ENCODE assay signal across 15 cellular contexts in genomic region chr5:119339344-119339743, GRCh38. TPM values are rescaled to one million over a fixed set of nuclear protein-coding genes. Genes with fewer than 3 reads are reported as not detected.
DNase-seq lines count a peak whose midpoint lies in the region; ATAC-seq and TF ChIP-seq lines count a peak whose summit lies in the region.
"Had no signal": no experiment of that assay in that cellular context is flagged by ENCODE, and none has a peak within 500 bp of the region (broad histone marks: within the 10 kb centered on the region; RNA-seq: fewer than 3 reads in every experiment).

No MANE protein-coding gene starts in this region.

- H3K27ac Mint-ChIP-seq in activated naive CD8-positive, alpha-beta T cell: peak overlapping the region; percentile 96
- H3K27ac Mint-ChIP-seq in stimulated activated naive B cell treated with anti-CD40 and anti-IgM and Interleukin-4, amounts not matched to agents 10 μg/mL and 1 μg/mL and 100 μg/mL, for 72 hours: peak overlapping the region; percentile 95

- no peak for DNase-seq in activated T-cell treated with anti-CD3 and anti-CD28 coated beads, Interleukin-2, amount 50 U/mL, for 4 hours
- DNase-seq in activated T-cell treated with anti-CD3 and anti-CD28 coated beads for 4 hours: no peak
- DNase-seq in NB4 (ENCODE audit: low read depth): no peak
- DNase-seq in stimulated activated naive B cell treated with anti-CD40 and anti-IgM and Interleukin-4, amounts not matched to agents 10 μg/mL and 1 μg/mL and 100 μg/mL, for 72 hours: no peak
- no peak for DNase-seq in KBM-7
- no peak for DNase-seq in amniotic stem cell (lab: John Stamatoyannopoulos, UW)
- DNase-seq: activated CD8-positive, alpha-beta memory T cell treated with anti-CD3 and anti-CD28 coated beads for 24 hours; esophagus squamous epithelium; glutamatergic neuron; NCI-H2029 treated with DMSO at 0.1 percent for 48 hours; NCI-H524 had no signal

- peak overlapping the region; percentile 62 for H3K4me3 Mint-ChIP-seq in activated T-cell treated with anti-CD3 and anti-CD28 coated beads, Interleukin-2, amount 50 U/mL, for 4 hours
- peak overlapping the region; percentile 79 for H3K4me3 Mint-ChIP-seq in activated naive CD8-positive, alpha-beta T cell
- H3K4me3 Mint-ChIP-seq in stimulated activated naive B cell treated with anti-CD40 and anti-IgM and Interleukin-4, amounts not matched to agents 10 μg/mL and 1 μg/mL and 100 μg/mL, for 72 hours: no peak overlapping the region

- H3K9me3 Mint-ChIP-seq in activated T-cell treated with anti-CD3 and anti-CD28 coated beads, Interleukin-2, amount 50 U/mL, for 4 hours: no peaks in the 10 kb centered on the region
- H3K9me3 Mint-ChIP-seq in activated naive CD8-positive, alpha-beta T cell (ENCODE audit: low read depth): no peaks in the 10 kb centered on the region
- peaks cover 0 to 4% of the 10 kb centered on the region in 2 donors for H3K9me3 Mint-ChIP-seq in stimulated activated naive B cell treated with anti-CD40 and anti-IgM and Interleukin-4, amounts not matched to agents 10 μg/mL and 1 μg/mL and 100 μg/mL, for 72 hours

- H3K4me1 Mint-ChIP-seq in activated T-cell treated with anti-CD3 and anti-CD28 coated beads, Interleukin-2, amount 50 U/mL, for 4 hours (ENCODE audit: low read depth): peaks cover 98% of the 10 kb centered on the region
- H3K4me1 Mint-ChIP-seq in activated naive CD8-positive, alpha-beta T cell (ENCODE audit: low read depth): peaks cover 99% of the 10 kb centered on the region
- peaks cover 63 to 100% of the 10 kb centered on the region in 2 donors for H3K4me1 Mint-ChIP-seq in stimulated activated naive B cell treated with anti-CD40 and anti-IgM and Interleukin-4, amounts not matched to agents 10 μg/mL and 1 μg/mL and 100 μg/mL, for 72 hours

- no peak for TF ChIP-seq CTCF in NB4 (IDR thresholded peaks at IDR 0.05; ENCODE audit: low read depth, low read length)

- H3K27me3 Mint-ChIP-seq in activated T-cell treated with anti-CD3 and anti-CD28 coated beads, Interleukin-2, amount 50 U/mL, for 4 hours (ENCODE audit: low read depth): no peaks in the 10 kb centered on the region
- no peaks in the 10 kb centered on the region for H3K27me3 Mint-ChIP-seq in activated naive CD8-positive, alpha-beta T cell
- no peaks in the 10 kb centered on the region for H3K27me3 Mint-ChIP-seq in stimulated activated naive B cell treated with anti-CD40 and anti-IgM and Interleukin-4, amounts not matched to agents 10 μg/mL and 1 μg/mL and 100 μg/mL, for 72 hours

- ATAC-seq in activated T-cell treated with anti-CD3 and anti-CD28 coated beads, Interleukin-2, amount 50 U/mL, for 4 hours: no peak
- no peak for ATAC-seq in stimulated activated naive B cell treated with anti-CD40 and anti-IgM and Interleukin-4, amounts not matched to agents 10 μg/mL and 1 μg/mL and 100 μg/mL, for 72 hours (replicated peaks)
- no peak for ATAC-seq in HG02852 (IDR thresholded peaks at IDR 0.05; ENCODE audit: unreplicated experiment)
- ATAC-seq: HepG2 had no signal

- TF ChIP-seq POLR2A in NB4 (IDR thresholded peaks at IDR 0.05; ENCODE audit: extremely low read depth, insufficient read length): no peak

- peak overlapping the region; percentile 61 for H3K4me3 ChIP-seq in NB4 (ENCODE audit: low read depth, low read length)
- H3K4me3 ChIP-seq: esophagus squamous epithelium, prostate gland had no signal

- in situ Hi-C loops in KBM-7 (cut with MboI; ENCODE audit: low pct_unique_long_range_greater_than_20kb, low sequenced_read_pairs): no loop called here

- H3K36me3 Mint-ChIP-seq in activated T-cell treated with anti-CD3 and anti-CD28 coated beads, Interleukin-2, amount 50 U/mL, for 4 hours (ENCODE audit: insufficient read depth): peaks cover 24% of the 10 kb centered on the region
- peaks cover 7% of the 10 kb centered on the region for H3K36me3 Mint-ChIP-seq in activated naive CD8-positive, alpha-beta T cell
- H3K36me3 Mint-ChIP-seq in stimulated activated naive B cell treated with anti-CD40 and anti-IgM and Interleukin-4, amounts not matched to agents 10 μg/mL and 1 μg/mL and 100 μg/mL, for 72 hours: peaks cover 8 to 21% of the 10 kb centered on the region in 2 donors

RNA-seq across cellular contexts. Expression of gene TNFAIP8, which starts 16.5 kb away (rescaled TPM):
- 100 to 1,000 TPM; 275 to 314 (median 282) TPM for total RNA-seq in activated T-cell treated with anti-CD3 and anti-CD28 coated beads, Interleukin-2, amount 50 U/mL, for 4 hours

Comparison
In these comparisons a context has a peak if more than half of its experiments do, and no peak if none do; other contexts are left out.
1. H3K4me3 Mint-ChIP-seq: peak in activated T-cell treated with anti-CD3 and anti-CD28 coated beads, Interleukin-2, amount 50 U/mL, for 4 hours (single experiment) and activated naive CD8-positive, alpha-beta T cell (single experiment); none in stimulated activated naive B cell treated with anti-CD40 and anti-IgM and Interleukin-4, amounts not matched to agents 10 μg/mL and 1 μg/mL and 100 μg/mL, for 72 hours (0 of 2).